Comparison of ENCODE assay signal across 8 cellular contexts in genomic region chr7:135558881-135559280, GRCh38. TPM values are rescaled to one million over a fixed set of nuclear protein-coding genes. Genes with fewer than 3 reads are reported as not detected.
DNase-seq lines count a peak whose midpoint lies in the region; ATAC-seq and TF ChIP-seq lines count a peak whose summit lies in the region.

No MANE protein-coding gene starts in this region.

- no peak for DNase-seq in HEK293T (ENCODE audit: extremely low spot score)
- peak; percentile 1 for DNase-seq in astrocyte of the spinal cord (ENCODE audit: low read depth, low spot score)
- DNase-seq in kidney epithelial cell (ENCODE audit: low read depth) = no peak
- no peak for DNase-seq in medulla oblongata (ENCODE audit: extremely low spot score)

- TF ChIP-seq CTCF in astrocyte of the spinal cord (IDR thresholded peaks at IDR 0.05; ENCODE audit: low read depth, low read length) = no peak
- TF ChIP-seq CTCF in kidney epithelial cell (IDR thresholded peaks at IDR 0.05; ENCODE audit: insufficient read depth, low read length, poor library complexity, severe bottlenecking) = no peak

- in situ Hi-C loops in astrocyte of the spinal cord (cut with HindIII; ENCODE audit: low sequenced_read_pairs) = no loop called here

- no peak overlapping the region for H3K27ac ChIP-seq in thymus (ENCODE audit: low read depth)

- ATAC-seq in HG03571 (IDR thresholded peaks at IDR 0.05; ENCODE audit: unreplicated experiment) (no peak), HG02852 (IDR thresholded peaks at IDR 0.05; ENCODE audit: unreplicated experiment) (no peak), GM19467 (IDR thresholded peaks at IDR 0.05; ENCODE audit: unreplicated experiment) (no peak)

- peak overlapping the region; percentile 94 for H3K4me3 ChIP-seq in astrocyte of the spinal cord (ENCODE audit: low read depth, low read length)
- peak overlapping the region; percentile 73 for H3K4me3 ChIP-seq in kidney epithelial cell (ENCODE audit: low read depth, low read length)
- peak overlapping the region; percentile 72 for H3K4me3 ChIP-seq in thymus (ENCODE audit: low read length)

- H3K36me3 ChIP-seq in kidney epithelial cell (ENCODE audit: control insufficient read depth, insufficient read depth, low read length) = no peaks in the 10 kb centered on the region
- no peaks in the 10 kb centered on the region for H3K36me3 ChIP-seq in thymus (ENCODE audit: control insufficient read depth, insufficient read depth)

- POLR2A ChIA-PET in HEK293T (lab: Yijun Ruan, JAX) = interaction anchor here (0.6 to 1.1 kb wide), 3 partner anchors 46 to 82 kb away, joined by 3 read pairs; no protein-coding TSS in a partner anchor

- 76% methylated on average over 5 of the region's 5 CpGs for WGBS in thymus

- H3K27me3 ChIP-seq in kidney epithelial cell (ENCODE audit: control insufficient read depth, insufficient read depth, low read length) (no peaks in the 10 kb centered on the region), thymus (ENCODE audit: control insufficient read depth, insufficient read depth) (no peaks in the 10 kb centered on the region)

- H3K4me1 ChIP-seq in thymus (ENCODE audit: control insufficient read depth, insufficient read depth, low read length) = peaks cover 2% of the 10 kb centered on the region

- H3K9me3 ChIP-seq in thymus (ENCODE audit: control insufficient read depth) = no peaks in the 10 kb centered on the region

- CTCF ChIA-PET in HEK293T (lab: Yijun Ruan, JAX) = no interaction called here

TF ChIP-seq in HEK293T, 16 proteins besides CTCF, POLR2A, EP300 and RAD21:
- TF ChIP-seq BHLHE40 (IDR thresholded peaks at IDR 0.05; ENCODE audit: borderline replicate concordance) = no peak
- TF ChIP-seq NFRKB (IDR thresholded peaks at IDR 0.05) = no peak
- TF ChIP-seq ELF4 (IDR thresholded peaks at IDR 0.05) = 0 out of 2 replicates have a peak, but pooled peaks have one; percentile 13
TF ChIP-seq in HEK293T: peak in this region for 1.

RNA-seq across cellular contexts. Expression of gene NUP205, which starts 1.2 kb away (rescaled TPM):
- total RNA-seq in kidney epithelial cell = 58.1 and 64.0 TPM in 2 replicates
- polyA plus RNA-seq in thymus = 50.9 TPM

RNA-seq across cellular contexts. Expression of gene CNOT4, which starts 49.0 kb away (rescaled TPM):
- 8.4 and 10.9 TPM in 2 replicates for total RNA-seq in kidney epithelial cell
- 12.8 TPM for polyA plus RNA-seq in thymus
